Comparison of ENCODE assay signal across 20 cellular contexts in the genomic region with DNA sequence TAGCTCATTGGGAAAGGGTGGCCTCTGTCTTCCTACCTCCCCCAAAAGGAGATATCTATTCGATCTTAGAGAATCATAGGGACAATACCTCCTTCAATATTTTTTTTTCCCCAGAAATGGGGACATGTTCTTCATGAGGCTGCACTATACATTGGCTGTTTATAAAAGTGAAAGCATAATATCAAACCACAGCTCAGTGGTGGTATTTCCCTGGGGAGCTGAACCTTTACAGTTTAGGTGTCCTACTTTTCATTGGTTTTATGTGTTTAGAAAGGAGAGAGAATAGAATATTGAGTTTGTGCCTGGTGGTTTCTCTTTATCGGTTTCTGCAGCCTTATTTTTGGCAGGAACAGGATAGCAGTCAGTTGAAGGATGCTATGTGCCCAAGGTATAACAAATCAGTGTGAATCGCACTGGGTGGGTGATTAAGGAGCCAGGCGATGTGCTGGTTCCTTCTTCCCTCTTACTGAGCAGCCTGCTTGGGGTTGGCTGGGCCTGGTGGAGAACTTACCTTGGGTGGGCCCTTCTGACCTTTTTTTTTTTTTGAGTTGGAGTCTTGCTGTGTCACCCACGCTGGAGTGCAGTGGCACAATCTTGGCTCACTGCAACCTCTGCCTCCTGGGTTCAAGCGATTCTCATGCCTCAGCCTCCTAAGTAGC. TPM values are rescaled to one million over a fixed set of nuclear protein-coding genes. Genes with fewer than 3 reads are reported as not detected.
DNase-seq lines count a peak whose midpoint lies in the region; ATAC-seq, FAIRE-seq and TF ChIP-seq lines count a peak whose summit lies in the region.
"Had no signal": no experiment of that assay in that cellular context is flagged by ENCODE, and none has a peak within 500 bp of the region (broad histone marks: within the 10 kb centered on the region; RNA-seq: fewer than 3 reads in every experiment).

No MANE protein-coding gene starts in this region.

- POLR2A ChIA-PET in activated naive CD8-positive, alpha-beta T cell treated with anti-CD3 and anti-CD28 coated beads, Interleukin-2, amount 10 ng/mL, durations not matched to agents 7 days and 5 days (lab: Charles Lee) = no interaction called here

- ATAC-seq in activated naive CD8-positive, alpha-beta T cell treated with anti-CD3 and anti-CD28 coated beads, Interleukin-2, amount 10 ng/mL, durations not matched to agents 7 days and 5 days (ENCODE audit: low read depth) = peak; percentile 39
- peak; percentile 42 for ATAC-seq in stimulated activated effector memory CD8-positive, alpha-beta T cell treated with anti-CD3 and anti-CD28 coated beads, Interleukin-12 subunit alpha, Interleukin-12 subunit beta, amount 100 ng/mL, for 72 hours
- ATAC-seq in GM18498 (IDR thresholded peaks at IDR 0.05; ENCODE audit: unreplicated experiment) (no peak), GM19467 (IDR thresholded peaks at IDR 0.05; ENCODE audit: unreplicated experiment) (no peak)
- ATAC-seq: HCT116, WTC11 had no signal

- H3K27me3 Mint-ChIP-seq in activated naive CD8-positive, alpha-beta T cell treated with anti-CD3 and anti-CD28 coated beads, Interleukin-2, amount 10 ng/mL, durations not matched to agents 7 days and 5 days = peaks cover 10% of the 10 kb centered on the region
- H3K27me3 Mint-ChIP-seq: brain had no signal

- DNase-seq in DMS79 treated with DMSO at 0.1 percent for 48 hours (lab: John Stamatoyannopoulos, UW) = peak; percentile 52
- DNase-seq in DMS79 (lab: John Stamatoyannopoulos, UW) = no peak
- peak; percentile 28 for DNase-seq in GM13976 (ENCODE audit: low spot score)
- DNase-seq in activated naive CD8-positive, alpha-beta T cell treated with anti-CD3 and anti-CD28 coated beads, Interleukin-2, amount 10 ng/mL, durations not matched to agents 7 days and 5 days = no peak
- no peak for DNase-seq in stimulated activated effector memory CD8-positive, alpha-beta T cell treated with anti-CD3 and anti-CD28 coated beads, Interleukin-12 subunit alpha, Interleukin-12 subunit beta, amount 100 ng/mL, for 72 hours (ENCODE audit: low spot score in 2 of 2)
- no peak for DNase-seq in RCC 7860 (ENCODE audit: low spot score)
- DNase-seq: 8988T; activated CD8-positive, alpha-beta memory T cell treated with anti-CD3 and anti-CD28 coated beads for 24 hours; BE2C; endodermal cell; Karpas-422; NCI-H2029; stimulated activated CD4-positive, alpha-beta T cell treated with anti-CD3 and anti-CD28 coated beads, Interleukin-2, amount 100 ng/mL, for 24 hours had no signal

- no peaks in the 10 kb centered on the region for H3K36me3 Mint-ChIP-seq in activated naive CD8-positive, alpha-beta T cell treated with anti-CD3 and anti-CD28 coated beads, Interleukin-2, amount 10 ng/mL, durations not matched to agents 7 days and 5 days
- no peaks in the 10 kb centered on the region for H3K36me3 Mint-ChIP-seq in stimulated activated effector memory CD8-positive, alpha-beta T cell treated with anti-CD3 and anti-CD28 coated beads, Interleukin-12 subunit alpha, Interleukin-12 subunit beta, amount 100 ng/mL, for 72 hours
- H3K36me3 Mint-ChIP-seq: brain, WTC11 had no signal

- no peak overlapping the region for H3K27ac Mint-ChIP-seq in activated naive CD8-positive, alpha-beta T cell treated with anti-CD3 and anti-CD28 coated beads, Interleukin-2, amount 10 ng/mL, durations not matched to agents 7 days and 5 days
- H3K27ac Mint-ChIP-seq in stimulated activated effector memory CD8-positive, alpha-beta T cell treated with anti-CD3 and anti-CD28 coated beads, Interleukin-12 subunit alpha, Interleukin-12 subunit beta, amount 100 ng/mL, for 72 hours = no peak overlapping the region
- H3K27ac Mint-ChIP-seq: activated T-helper 1 cell treated with anti-CD3 and anti-CD28 coated beads, Interleukin-12 subunit alpha, Interleukin-12 subunit beta, Interleukin-2, Interleukin-4 antibody, amounts not matched to agents 30 ng/mL and 10 ng/mL and 1 ng/mL, durations not matched to agents 14 hours and 24 hours and 36 hours; endodermal cell; WTC11 had no signal

- TF ChIP-seq CTCF in GM13976 (IDR thresholded peaks at IDR 0.05; ENCODE audit: borderline replicate concordance, control extremely low read depth, extremely low read depth, insufficient read depth, missing control alignments) = no peak

- no peaks in the 10 kb centered on the region for H3K9me3 Mint-ChIP-seq in activated naive CD8-positive, alpha-beta T cell treated with anti-CD3 and anti-CD28 coated beads, Interleukin-2, amount 10 ng/mL, durations not matched to agents 7 days and 5 days
- no peaks in the 10 kb centered on the region for H3K9me3 Mint-ChIP-seq in stimulated activated effector memory CD8-positive, alpha-beta T cell treated with anti-CD3 and anti-CD28 coated beads, Interleukin-12 subunit alpha, Interleukin-12 subunit beta, amount 100 ng/mL, for 72 hours
- H3K9me3 Mint-ChIP-seq: activated T-helper 1 cell treated with anti-CD3 and anti-CD28 coated beads, Interleukin-12 subunit alpha, Interleukin-12 subunit beta, Interleukin-2, Interleukin-4 antibody, amounts not matched to agents 30 ng/mL and 10 ng/mL and 1 ng/mL, durations not matched to agents 14 hours and 24 hours and 36 hours; endodermal cell; WTC11 had no signal

- H3K4me1 Mint-ChIP-seq in activated naive CD8-positive, alpha-beta T cell treated with anti-CD3 and anti-CD28 coated beads, Interleukin-2, amount 10 ng/mL, durations not matched to agents 7 days and 5 days = peaks cover 11% of the 10 kb centered on the region
- H3K4me1 Mint-ChIP-seq in stimulated activated effector memory CD8-positive, alpha-beta T cell treated with anti-CD3 and anti-CD28 coated beads, Interleukin-12 subunit alpha, Interleukin-12 subunit beta, amount 100 ng/mL, for 72 hours = peaks cover 37% of the 10 kb centered on the region

- in situ Hi-C loops in GM13976 (cut with MboI; ENCODE audit: low sequenced_read_pairs, unreplicated experiment) = no loop called here

- no peak overlapping the region for H3K4me3 Mint-ChIP-seq in activated naive CD8-positive, alpha-beta T cell treated with anti-CD3 and anti-CD28 coated beads, Interleukin-2, amount 10 ng/mL, durations not matched to agents 7 days and 5 days
- H3K4me3 Mint-ChIP-seq in stimulated activated effector memory CD8-positive, alpha-beta T cell treated with anti-CD3 and anti-CD28 coated beads, Interleukin-12 subunit alpha, Interleukin-12 subunit beta, amount 100 ng/mL, for 72 hours = no peak overlapping the region
- H3K4me3 Mint-ChIP-seq: activated T-helper 1 cell treated with anti-CD3 and anti-CD28 coated beads, Interleukin-12 subunit alpha, Interleukin-12 subunit beta, Interleukin-2, Interleukin-4 antibody, amounts not matched to agents 30 ng/mL and 10 ng/mL and 1 ng/mL, durations not matched to agents 14 hours and 24 hours and 36 hours; brain; endodermal cell; WTC11 had no signal

- no peak for FAIRE-seq in RCC 7860 (lab: Jason Lieb, UNC)
- FAIRE-seq: HTR-8/SVneo had no signal

RNA-seq across cellular contexts. Expression of a gene that starts 25.2 kb away (rescaled TPM):
- total RNA-seq in activated naive CD8-positive, alpha-beta T cell treated with anti-CD3 and anti-CD28 coated beads, Interleukin-2, amount 10 ng/mL, durations not matched to agents 7 days and 5 days = 1 to 10 TPM; 2.9 to 3.1 TPM

Comparison
In these comparisons a context has a peak if more than half of its experiments do, and no peak if none do; other contexts are left out.
1. DNase-seq: peak in DMS79 treated with DMSO at 0.1 percent for 48 hours (single experiment) and GM13976 (single experiment); none in DMS79 (single experiment), activated naive CD8-positive, alpha-beta T cell treated with anti-CD3 and anti-CD28 coated beads, Interleukin-2, amount 10 ng/mL, durations not matched to agents 7 days and 5 days (single experiment), stimulated activated effector memory CD8-positive, alpha-beta T cell treated with anti-CD3 and anti-CD28 coated beads, Interleukin-12 subunit alpha, Interleukin-12 subunit beta, amount 100 ng/mL, for 72 hours (0 of 2) and RCC 7860 (single experiment).
2. ATAC-seq: peak in activated naive CD8-positive, alpha-beta T cell treated with anti-CD3 and anti-CD28 coated beads, Interleukin-2, amount 10 ng/mL, durations not matched to agents 7 days and 5 days (single experiment) and stimulated activated effector memory CD8-positive, alpha-beta T cell treated with anti-CD3 and anti-CD28 coated beads, Interleukin-12 subunit alpha, Interleukin-12 subunit beta, amount 100 ng/mL, for 72 hours (single experiment); none in GM18498 (single experiment) and GM19467 (single experiment).